ENCODE assay signal across 15 cellular contexts in the genomic region with DNA sequence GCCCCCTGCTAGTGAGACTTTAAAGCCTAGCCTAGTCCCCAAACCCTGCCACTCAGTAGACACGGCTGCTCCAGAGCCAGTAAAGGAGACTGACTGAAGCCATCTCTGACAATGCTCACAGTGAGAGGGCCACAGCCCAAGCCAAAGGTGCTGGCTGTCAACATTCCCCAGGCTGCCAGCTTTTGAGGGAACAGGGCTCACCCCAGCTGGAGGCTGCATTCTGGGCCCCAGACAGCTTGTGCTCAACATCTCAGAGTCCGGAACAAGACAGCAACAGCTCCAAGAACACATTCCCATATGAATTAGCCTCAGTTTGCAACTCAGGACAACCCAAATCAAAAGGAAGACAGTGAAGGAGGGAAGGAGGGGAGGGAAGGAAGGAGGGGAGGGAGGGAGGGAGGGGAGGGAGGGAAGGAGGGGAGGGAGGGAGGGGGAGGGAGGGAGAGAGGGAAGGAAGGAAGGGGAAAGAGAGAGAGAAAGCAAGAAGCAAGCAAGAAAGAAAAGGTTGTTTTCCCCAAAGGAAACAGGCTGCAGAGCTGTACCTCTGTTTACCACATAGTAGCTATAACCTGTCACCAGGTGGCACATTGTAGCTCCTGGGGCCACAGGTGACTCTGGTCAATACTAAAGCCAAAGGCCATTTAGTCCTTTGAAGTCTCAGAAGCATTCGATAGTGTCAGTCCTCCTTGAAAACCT. TPM values are rescaled to one million over a fixed set of nuclear protein-coding genes. Genes with fewer than 3 reads are reported as not detected.
DNase-seq lines count a peak whose midpoint lies in the region; ATAC-seq and TF ChIP-seq lines count a peak whose summit lies in the region.
"Had no signal": no experiment of that assay in that cellular context is flagged by ENCODE, and none has a peak within 500 bp of the region (broad histone marks: within the 10 kb centered on the region; RNA-seq: fewer than 3 reads in every experiment).

No MANE protein-coding gene starts in this region.

- peak; percentile 69 for ATAC-seq in Right ventricle myocardium inferior
- no peak for ATAC-seq in stimulated activated effector memory CD8-positive, alpha-beta T cell treated with anti-CD3 and anti-CD28 coated beads, Interleukin-12 subunit alpha, Interleukin-12 subunit beta, amount 100 ng/mL, for 72 hours
- ATAC-seq: left lung had no signal

- no peaks in the 10 kb centered on the region for H3K27me3 ChIP-seq in right atrium auricular region
- H3K27me3 ChIP-seq: MG63 had no signal

- intact Hi-C loops in Right ventricle myocardium inferior (cut with DNase I) = loop anchor here (10.0 kb wide), 1 partner anchor 104 kb away; no protein-coding TSS in a partner anchor
- intact Hi-C loops in activated T-helper 2 cell treated with anti-CD3 and anti-CD28 coated beads, Interferon-gamma antibody, Interleukin-2, Interleukin-4, amounts not matched to agents 10 μg/mL and 5 μg/mL and 100 μg/mL, durations not matched to agents 14 hours and 24 hours and 36 hours (cut with micrococcal nuclease) = no loop called here

- no peaks in the 10 kb centered on the region for H3K9me3 ChIP-seq in right atrium auricular region
- H3K9me3 ChIP-seq: Caco-2, left lung, MG63 had no signal

- H3K27ac ChIP-seq in right atrium auricular region (no peak overlapping the region), epithelial cell of prostate (peak overlapping the region; percentile 98)
- H3K27ac ChIP-seq: left lung had no signal

- H3K4me3 ChIP-seq in right atrium auricular region = no peak overlapping the region
- H3K4me3 ChIP-seq: left lung, MG63 had no signal

- TF ChIP-seq CTCF in right atrium auricular region (IDR thresholded peaks at IDR 0.05) = no peak

- H3K36me3 ChIP-seq in right atrium auricular region = no peaks in the 10 kb centered on the region
- H3K36me3 ChIP-seq: left lung, MG63 had no signal

- H3K27ac Mint-ChIP-seq in stimulated activated effector memory CD8-positive, alpha-beta T cell treated with anti-CD3 and anti-CD28 coated beads, Interleukin-12 subunit alpha, Interleukin-12 subunit beta, amount 100 ng/mL, for 72 hours = peak overlapping the region; percentile 38
- H3K27ac Mint-ChIP-seq in activated T-helper 2 cell treated with anti-CD3 and anti-CD28 coated beads, Interferon-gamma antibody, Interleukin-2, Interleukin-4, amounts not matched to agents 10 μg/mL and 5 μg/mL and 100 μg/mL, durations not matched to agents 14 hours and 24 hours and 36 hours = no peak overlapping the region
- H3K27ac Mint-ChIP-seq: activated naive CD8-positive, alpha-beta T cell had no signal

- DNase-seq in Right ventricle myocardium inferior (ENCODE audit: missing footprints) (no peak), right atrium auricular region (ENCODE audit: low spot score) (no peak), epithelial cell of prostate (ENCODE audit: low read depth, low spot score) (no peak)
- DNase-seq in stimulated activated effector memory CD8-positive, alpha-beta T cell treated with anti-CD3 and anti-CD28 coated beads, Interleukin-12 subunit alpha, Interleukin-12 subunit beta, amount 100 ng/mL, for 72 hours (ENCODE audit: low spot score in 2 of 2) = no peak
- DNase-seq in stimulated activated CD4-positive, alpha-beta T cell treated with anti-CD3 and anti-CD28 coated beads, Interleukin-2, amount 100 ng/mL, for 24 hours = no peak
- DNase-seq in activated T-helper 2 cell treated with anti-CD3 and anti-CD28 coated beads, Interferon-gamma antibody, Interleukin-2, Interleukin-4, amounts not matched to agents 10 μg/mL and 5 μg/mL and 100 μg/mL, durations not matched to agents 14 hours and 24 hours and 36 hours (ENCODE audit: low spot score) = no peak
- DNase-seq: 8988T; activated CD4-positive, alpha-beta T cell treated with anti-CD3 and anti-CD28 coated beads for 4 hours; Caco-2; left lung; MG63; NCI-H1436; NCI-H524 treated with DMSO at 0.1 percent for 48 hours; T-helper 1 cell had no signal

- H3K9me3 Mint-ChIP-seq in stimulated activated effector memory CD8-positive, alpha-beta T cell treated with anti-CD3 and anti-CD28 coated beads, Interleukin-12 subunit alpha, Interleukin-12 subunit beta, amount 100 ng/mL, for 72 hours = no peaks in the 10 kb centered on the region
- H3K9me3 Mint-ChIP-seq in activated T-helper 2 cell treated with anti-CD3 and anti-CD28 coated beads, Interferon-gamma antibody, Interleukin-2, Interleukin-4, amounts not matched to agents 10 μg/mL and 5 μg/mL and 100 μg/mL, durations not matched to agents 14 hours and 24 hours and 36 hours = no peaks in the 10 kb centered on the region

- peaks cover 9% of the 10 kb centered on the region for H3K36me3 Mint-ChIP-seq in stimulated activated effector memory CD8-positive, alpha-beta T cell treated with anti-CD3 and anti-CD28 coated beads, Interleukin-12 subunit alpha, Interleukin-12 subunit beta, amount 100 ng/mL, for 72 hours
- peaks cover 15% of the 10 kb centered on the region for H3K36me3 Mint-ChIP-seq in activated T-helper 2 cell treated with anti-CD3 and anti-CD28 coated beads, Interferon-gamma antibody, Interleukin-2, Interleukin-4, amounts not matched to agents 10 μg/mL and 5 μg/mL and 100 μg/mL, durations not matched to agents 14 hours and 24 hours and 36 hours (ENCODE audit: low read depth)
- H3K36me3 Mint-ChIP-seq: activated naive CD8-positive, alpha-beta T cell had no signal

- H3K4me3 Mint-ChIP-seq in stimulated activated effector memory CD8-positive, alpha-beta T cell treated with anti-CD3 and anti-CD28 coated beads, Interleukin-12 subunit alpha, Interleukin-12 subunit beta, amount 100 ng/mL, for 72 hours = no peak overlapping the region
- no peak overlapping the region for H3K4me3 Mint-ChIP-seq in activated T-helper 2 cell treated with anti-CD3 and anti-CD28 coated beads, Interferon-gamma antibody, Interleukin-2, Interleukin-4, amounts not matched to agents 10 μg/mL and 5 μg/mL and 100 μg/mL, durations not matched to agents 14 hours and 24 hours and 36 hours (ENCODE audit: low read depth)
- H3K4me3 Mint-ChIP-seq: activated naive CD8-positive, alpha-beta T cell had no signal

- peaks cover 3% of the 10 kb centered on the region for H3K27me3 Mint-ChIP-seq in activated T-helper 2 cell treated with anti-CD3 and anti-CD28 coated beads, Interferon-gamma antibody, Interleukin-2, Interleukin-4, amounts not matched to agents 10 μg/mL and 5 μg/mL and 100 μg/mL, durations not matched to agents 14 hours and 24 hours and 36 hours (ENCODE audit: low read depth)

- peaks cover 17% of the 10 kb centered on the region for H3K4me1 Mint-ChIP-seq in stimulated activated effector memory CD8-positive, alpha-beta T cell treated with anti-CD3 and anti-CD28 coated beads, Interleukin-12 subunit alpha, Interleukin-12 subunit beta, amount 100 ng/mL, for 72 hours
- peaks cover 4% of the 10 kb centered on the region for H3K4me1 Mint-ChIP-seq in activated T-helper 2 cell treated with anti-CD3 and anti-CD28 coated beads, Interferon-gamma antibody, Interleukin-2, Interleukin-4, amounts not matched to agents 10 μg/mL and 5 μg/mL and 100 μg/mL, durations not matched to agents 14 hours and 24 hours and 36 hours (ENCODE audit: low read depth)

- H3K4me1 ChIP-seq in right atrium auricular region = peaks cover 0 to 24% of the 10 kb centered on the region in 2 donors

RNA-seq across cellular contexts. Expression of a gene that starts 5.4 kb away (rescaled TPM):
- 0.49 TPM for total RNA-seq in Right ventricle myocardium inferior
- total RNA-seq in right atrium auricular region = under 1 TPM in 1 of 2 donors, not detected in 1; 0.75 TPM
- 0.21 and 0.39 TPM in 2 replicates for total RNA-seq in activated T-helper 2 cell treated with anti-CD3 and anti-CD28 coated beads, Interferon-gamma antibody, Interleukin-2, Interleukin-4, amounts not matched to agents 10 μg/mL and 5 μg/mL and 100 μg/mL, durations not matched to agents 14 hours and 24 hours and 36 hours
- total RNA-seq: Caco-2 had no signal

RNA-seq across cellular contexts. Expression of a gene that starts 7.7 kb away (rescaled TPM):
- total RNA-seq in Right ventricle myocardium inferior (56.9 TPM), right atrium auricular region (10 to 100 TPM; 25.9 to 28.1 TPM)
- total RNA-seq in activated T-helper 2 cell treated with anti-CD3 and anti-CD28 coated beads, Interferon-gamma antibody, Interleukin-2, Interleukin-4, amounts not matched to agents 10 μg/mL and 5 μg/mL and 100 μg/mL, durations not matched to agents 14 hours and 24 hours and 36 hours = 26.4 and 26.8 TPM in 2 replicates

RNA-seq across cellular contexts. Expression of a gene that starts 30.8 kb away (rescaled TPM):
- total RNA-seq in Right ventricle myocardium inferior (14.8 TPM), right atrium auricular region (10 to 100 TPM; 20.5 to 23.0 TPM)
- total RNA-seq in activated T-helper 2 cell treated with anti-CD3 and anti-CD28 coated beads, Interferon-gamma antibody, Interleukin-2, Interleukin-4, amounts not matched to agents 10 μg/mL and 5 μg/mL and 100 μg/mL, durations not matched to agents 14 hours and 24 hours and 36 hours = 48.2 and 49.5 TPM in 2 replicates

RNA-seq across cellular contexts. Expression of a gene that starts 35.7 kb away (rescaled TPM):
- total RNA-seq in Right ventricle myocardium inferior (84.5 TPM), right atrium auricular region (100 to 1,000 TPM; 108 to 154 TPM)
- total RNA-seq in activated T-helper 2 cell treated with anti-CD3 and anti-CD28 coated beads, Interferon-gamma antibody, Interleukin-2, Interleukin-4, amounts not matched to agents 10 μg/mL and 5 μg/mL and 100 μg/mL, durations not matched to agents 14 hours and 24 hours and 36 hours = 156 and 160 TPM in 2 replicates

RNA-seq across cellular contexts. Expression of a gene that starts 40.0 kb away (rescaled TPM):
- total RNA-seq in Right ventricle myocardium inferior (39.1 TPM), right atrium auricular region (10 to 100 TPM; 33.0 to 48.5 TPM)
- 53.9 and 57.7 TPM in 2 replicates for total RNA-seq in activated T-helper 2 cell treated with anti-CD3 and anti-CD28 coated beads, Interferon-gamma antibody, Interleukin-2, Interleukin-4, amounts not matched to agents 10 μg/mL and 5 μg/mL and 100 μg/mL, durations not matched to agents 14 hours and 24 hours and 36 hours
